In genomic region chr22:50102946-50103345, GRCh38 we compare ENCODE assay signal across 1 cellular context.
TF ChIP-seq lines count a peak whose summit lies in the region.

No MANE protein-coding gene starts in this region.

TF ChIP-seq in HepG2, 621 proteins besides CTCF, POLR2A, EP300 and RAD21 (continued from another document and continues in another):
- TF ChIP-seq CBFB (CRISPR knock-in tag; IDR thresholded peaks at IDR 0.05) (0 out of 2 replicates have a peak, but pooled peaks have one; percentile 36), ZNF775 (CRISPR knock-in tag; IDR thresholded peaks at IDR 0.05; ENCODE audit: borderline replicate concordance) (no peak), YEATS2 (CRISPR knock-in tag; IDR thresholded peaks at IDR 0.05; ENCODE audit: borderline replicate concordance) (peak; percentile 48; the same call in 1 of the 2 replicates), HOMEZ (CRISPR knock-in tag; IDR thresholded peaks at IDR 0.05; ENCODE audit: low read depth) (no peak), REXO4 (CRISPR knock-in tag; IDR thresholded peaks at IDR 0.05; ENCODE audit: borderline replicate concordance) (peak; percentile 35; the same call in 1 of the 2 replicates), RERE (CRISPR knock-in tag; IDR thresholded peaks at IDR 0.05; ENCODE audit: low read depth) (no peak), MAZ (IDR thresholded peaks at IDR 0.05; ENCODE audit: borderline replicate concordance, low read depth, low read length) (no peak), MAZ (CRISPR knock-in tag; IDR thresholded peaks at IDR 0.05; ENCODE audit: low read depth) (peak; percentile 85), USF2 (IDR thresholded peaks at IDR 0.05; ENCODE audit: low read depth, low read length) (peak; percentile 93), USF2 (CRISPR knock-in tag; IDR thresholded peaks at IDR 0.05; ENCODE audit: borderline replicate concordance) (peak; percentile 93; the same call in 1 of the 2 replicates), ZNF329 (CRISPR knock-in tag; IDR thresholded peaks at IDR 0.05; ENCODE audit: low read depth) (peak; percentile 80; the same call in 1 of the 2 replicates), ZNF570 (CRISPR knock-in tag; IDR thresholded peaks at IDR 0.05; ENCODE audit: borderline replicate concordance) (peak; percentile 78; the same call in 1 of the 2 replicates), ERF (CRISPR knock-in tag; IDR thresholded peaks at IDR 0.05) (peak; percentile 77; the same call in 1 of the 2 replicates), ZNF280D (CRISPR knock-in tag; IDR thresholded peaks at IDR 0.05) (peak; percentile 54; the same call in 1 of the 2 replicates), MXD4 (CRISPR knock-in tag; IDR thresholded peaks at IDR 0.05) (no peak; the same call in 1 of the 2 replicates), SP140L (CRISPR knock-in tag; IDR thresholded peaks at IDR 0.05; ENCODE audit: borderline replicate concordance) (no peak), ZFP91 (CRISPR knock-in tag; IDR thresholded peaks at IDR 0.05; ENCODE audit: borderline replicate concordance) (peak; percentile 27; the same call in 1 of the 2 replicates), ZNF740 (CRISPR knock-in tag; IDR thresholded peaks at IDR 0.05) (no peak), DDIT3 (CRISPR knock-in tag; IDR thresholded peaks at IDR 0.05) (no peak), KLF11 (CRISPR knock-in tag; IDR thresholded peaks at IDR 0.05) (0 out of 2 replicates have a peak, but pooled peaks have one; percentile 64), HNF4A (CRISPR knock-in tag; IDR thresholded peaks at IDR 0.05) (no peak), ETV5 (CRISPR knock-in tag; IDR thresholded peaks at IDR 0.05; ENCODE audit: borderline replicate concordance) (0 out of 2 replicates have a peak, but pooled peaks have one; percentile 20), ARNTL (CRISPR knock-in tag; IDR thresholded peaks at IDR 0.05) (peak; percentile 94), YEATS4 (CRISPR knock-in tag; IDR thresholded peaks at IDR 0.05; ENCODE audit: borderline replicate concordance) (no peak), NRL (CRISPR knock-in tag; IDR thresholded peaks at IDR 0.05; ENCODE audit: borderline replicate concordance) (peak; percentile 80), CBX5 (CRISPR knock-in tag; IDR thresholded peaks at IDR 0.05; ENCODE audit: borderline replicate concordance) (peak; percentile 69; the same call in 1 of the 2 replicates), NR3C1 (CRISPR knock-in tag; IDR thresholded peaks at IDR 0.05) (no peak), TEAD2 (CRISPR knock-in tag; IDR thresholded peaks at IDR 0.05) (peak; percentile 81), ZFP82 (CRISPR knock-in tag; IDR thresholded peaks at IDR 0.05; ENCODE audit: borderline replicate concordance) (no peak), PRMT3 (CRISPR knock-in tag; IDR thresholded peaks at IDR 0.05; ENCODE audit: borderline replicate concordance, low read depth) (0 out of 2 replicates have a peak, but pooled peaks have one; percentile 60), TERF1 (CRISPR knock-in tag; IDR thresholded peaks at IDR 0.05) (no peak), THAP9 (CRISPR knock-in tag; IDR thresholded peaks at IDR 0.05; ENCODE audit: borderline replicate concordance) (0 out of 2 replicates have a peak, but pooled peaks have one; percentile 42), ZNF558 (CRISPR knock-in tag; IDR thresholded peaks at IDR 0.05; ENCODE audit: borderline replicate concordance) (peak; percentile 46; the same call in 1 of the 2 replicates), SATB2 (CRISPR knock-in tag; IDR thresholded peaks at IDR 0.05) (0 out of 2 replicates have a peak, but pooled peaks have one; percentile 84), KLF6 (CRISPR knock-in tag; IDR thresholded peaks at IDR 0.05) (peak; percentile 92), ZNF350 (CRISPR knock-in tag; IDR thresholded peaks at IDR 0.05; ENCODE audit: borderline replicate concordance, low read depth) (peak; percentile 89), ZBTB8A (CRISPR knock-in tag; IDR thresholded peaks at IDR 0.05; ENCODE audit: borderline replicate concordance, low read depth) (no peak)
